In genomic region chr2:25294573-25295462, GRCh38 we compare ENCODE assay signal across 8 cellular contexts. TPM values are rescaled to one million over a fixed set of nuclear protein-coding genes. Genes with fewer than 3 reads are reported as not detected.
DNase-seq lines count a peak whose midpoint lies in the region; ATAC-seq and TF ChIP-seq lines count a peak whose summit lies in the region.

No MANE protein-coding gene starts in this region.

- H3K36me3 ChIP-seq in gastrocnemius medialis = peaks cover 0 to 5% of the 10 kb centered on the region in 2 donors

- H3K27me3 ChIP-seq in gastrocnemius medialis = no peaks in the 10 kb centered on the region

- peak; percentile 48 to 55 for TF ChIP-seq POLR2A in gastrocnemius medialis (IDR thresholded peaks at IDR 0.05)

- ATAC-seq in GM19023 (IDR thresholded peaks at IDR 0.05; ENCODE audit: unreplicated experiment) = peak; percentile 92
- ATAC-seq in HG03139 (IDR thresholded peaks at IDR 0.05; ENCODE audit: unreplicated experiment) = peak; percentile 67
- ATAC-seq in left cardiac atrium = peak; percentile 90 to 91
- peak; percentile 91 to 93 for ATAC-seq in gastrocnemius medialis

- DNase-seq in Ammon's horn (ENCODE audit: low spot score) (peak; percentile 84), RPMI8226 (peak; percentile 93), left cardiac atrium (peak; percentile 84), gastrocnemius medialis (peak; percentile 65 to 84), NCI-H187 treated with DMSO at 0.1 percent for 48 hours (lab: John Stamatoyannopoulos, UW) (no peak)
- peak; percentile 61 for DNase-seq in activated naive CD4-positive, alpha-beta T cell treated with anti-CD3 and anti-CD28 coated beads, Interleukin-2, amount 50 U/mL, for 16 hours

- peak overlapping the region; percentile 38 to 55 (median 43) for H3K4me3 ChIP-seq in gastrocnemius medialis

- intact Hi-C loops in left cardiac atrium (cut with DNase I) (loop anchor here in 1 of 2 donors (2.0 kb wide), 1 partner anchor 16 kb away; no protein-coding TSS in a partner anchor), gastrocnemius medialis (cut with DNase I; ENCODE audit: low total_unique reads) (no loop called here)

- in situ Hi-C loops in gastrocnemius medialis (cut with MboI; ENCODE audit: low sequenced_read_pairs in 4 of 4) = no loop called here

- H3K27ac ChIP-seq in gastrocnemius medialis = peak overlapping the region; percentile 83 to 98 (median 96)

- peak in 1 of 5 experiments; percentile 10 for TF ChIP-seq CTCF in gastrocnemius medialis (IDR thresholded peaks at IDR 0.05 in 4 of 5, conservative IDR thresholded peaks at IDR 0.05 in 1 of 5)

- H3K4me1 ChIP-seq in gastrocnemius medialis = peaks cover 55 to 62% of the 10 kb centered on the region in 2 donors

- no peaks in the 10 kb centered on the region for H3K9me3 ChIP-seq in gastrocnemius medialis

RNA-seq across cellular contexts. Expression of gene DNMT3A, which starts 46.9 kb away (rescaled TPM):
- 10 to 100 TPM; 18.4 to 19.1 TPM for total RNA-seq in left cardiac atrium
- 10 to 100 TPM in 1 of 4 donors, 1 to 10 TPM in 3; 5.9 to 14.1 (median 8.0) TPM for total RNA-seq in gastrocnemius medialis
